Comparison of ENCODE assay signal across 2 cellular contexts in genomic region chr13:110061270-110061669, GRCh38.
TF ChIP-seq lines count a peak whose summit lies in the region.

No MANE protein-coding gene starts in this region.

TF ChIP-seq in GM23338, 12 proteins besides CTCF, POLR2A, EP300 and RAD21:
- TF ChIP-seq ETS1 (IDR thresholded peaks at IDR 0.05) = no peak
- no peak for TF ChIP-seq ZNF114 (CRISPR knock-in tag; IDR thresholded peaks at IDR 0.05)
- TF ChIP-seq EZH2 (IDR thresholded peaks at IDR 0.05; ENCODE audit: low read depth, unreplicated experiment) = no peak
- no peak for TF ChIP-seq POLR2AphosphoS5 (IDR thresholded peaks at IDR 0.05; ENCODE audit: low read depth)
- no peak for TF ChIP-seq ZNF462 (CRISPR knock-in tag; IDR thresholded peaks at IDR 0.05)
- TF ChIP-seq JUNB (IDR thresholded peaks at IDR 0.05; ENCODE audit: unreplicated experiment) = no peak
- TF ChIP-seq REST (IDR thresholded peaks at IDR 0.05; ENCODE audit: unreplicated experiment) = no peak
- TF ChIP-seq CREB1 (CRISPR knock-in tag; IDR thresholded peaks at IDR 0.05; ENCODE audit: low read depth) = no peak
- TF ChIP-seq EZH2phosphoT487 (IDR thresholded peaks at IDR 0.05; ENCODE audit: unreplicated experiment) = no peak
- no peak for TF ChIP-seq ZNF331 (CRISPR knock-in tag; IDR thresholded peaks at IDR 0.05; ENCODE audit: low read depth)
- TF ChIP-seq STAT1 (IDR thresholded peaks at IDR 0.05; ENCODE audit: unreplicated experiment) = no peak
- no peak for TF ChIP-seq NANOG (IDR thresholded peaks at IDR 0.05; ENCODE audit: borderline replicate concordance)
TF ChIP-seq in GM23338: peak in this region for 0.

TF ChIP-seq in H1, 55 proteins besides CTCF, POLR2A, EP300 and RAD21:
- no peak for TF ChIP-seq TCF12 (IDR thresholded peaks at IDR 0.05; ENCODE audit: low read depth, low read length)
